24 cellular contexts compared by ENCODE assay signal in the genomic region with DNA sequence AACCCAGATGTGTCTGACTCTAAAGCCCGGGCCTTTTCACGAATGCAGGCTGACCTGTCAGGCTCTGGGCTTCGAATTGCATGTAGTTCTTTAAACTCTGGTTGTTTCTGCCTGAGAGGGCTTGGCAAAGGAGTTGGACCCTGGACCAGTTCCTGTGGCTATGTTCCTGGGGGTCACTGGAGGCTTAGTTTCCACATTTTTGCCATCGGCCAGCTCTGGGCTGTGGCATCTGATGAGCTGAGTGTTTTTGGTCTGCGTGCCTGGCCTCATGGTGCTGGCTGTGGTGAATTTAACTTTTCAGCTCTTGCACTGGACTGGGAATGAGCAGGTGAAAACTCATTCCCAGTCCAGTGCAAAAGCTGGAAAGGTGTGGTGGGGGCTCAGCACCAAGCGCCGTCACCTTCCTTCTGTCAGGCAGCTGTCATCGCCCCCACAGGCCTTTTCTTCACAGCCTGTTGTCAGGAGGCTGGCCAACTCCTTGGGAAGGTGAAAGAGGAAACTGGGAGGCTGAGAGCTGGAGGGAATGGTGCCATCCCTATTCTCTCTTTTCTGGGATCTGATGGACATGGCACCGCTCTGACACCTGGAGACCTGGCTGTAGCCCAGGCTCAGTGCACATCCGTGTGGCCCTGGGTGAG.
"Had no signal": no experiment of that assay in that cellular context is flagged by ENCODE, and none has a peak within 500 bp of the region (broad histone marks: within the 10 kb centered on the region; RNA-seq: fewer than 3 reads in every experiment).

No MANE protein-coding gene starts in this region.

- H3K27me3 ChIP-seq: left lung, ovary, right lobe of liver, stomach, testis, tibial artery had no signal

- H3K36me3 Mint-ChIP-seq: naive thymus-derived CD8-positive, alpha-beta T cell; type B pancreatic cell had no signal

- H3K4me1 Mint-ChIP-seq: naive thymus-derived CD8-positive, alpha-beta T cell had no signal

- H3K27ac Mint-ChIP-seq: naive thymus-derived CD8-positive, alpha-beta T cell; nephron progenitor cell; type B pancreatic cell had no signal

- H3K36me3 ChIP-seq: left lung, lower lobe of right lung, ovary, right lobe of liver, stomach, tibial artery had no signal

- DNase-seq: dorsolateral prefrontal cortex; effector CD4-positive, alpha-beta T cell; head of caudate nucleus; kidney; left lung; lower lobe of right lung; naive thymus-derived CD8-positive, alpha-beta T cell; nephron progenitor cell; occipital lobe; ovary; posterior cingulate gyrus; psoas muscle; right lobe of liver; stimulated activated CD4-positive, alpha-beta T cell treated with anti-CD3 and anti-CD28 coated beads, Interleukin-12 subunit alpha, Interleukin-12 subunit beta, amount 100 ng/mL, for 4 hours; stimulated activated CD4-positive, alpha-beta T cell treated with anti-CD3 and anti-CD28 coated beads, Interleukin-1b, Interleukin-23, amount 100 ng/mL, for 48 hours; stimulated activated CD4-positive, alpha-beta T cell treated with anti-CD3 and anti-CD28 coated beads, Interleukin-4, amount 100 ng/mL, for 1 hour; stimulated activated CD8-positive, alpha-beta memory T cell treated with anti-CD3 and anti-CD28 coated beads, Interleukin-4, amount 100 ng/mL, for 48 hours; stimulated activated naive CD4-positive, alpha-beta T cell treated with Interleukin-2 at 50 U/mL for 16 hours; stomach; substantia nigra; testis; tibial artery had no signal

- H3K9me3 Mint-ChIP-seq: naive thymus-derived CD8-positive, alpha-beta T cell; nephron progenitor cell; type B pancreatic cell had no signal

- H3K9me3 ChIP-seq: left lung, lower lobe of right lung, ovary, psoas muscle, right lobe of liver, stomach, testis, tibial artery had no signal

- H3K27ac ChIP-seq: dorsolateral prefrontal cortex, left lung, lower lobe of right lung, ovary, psoas muscle, right lobe of liver, stomach, testis had no signal

- ATAC-seq: left lung; lower lobe of right lung; naive thymus-derived CD8-positive, alpha-beta T cell; right lobe of liver had no signal

- H3K4me3 Mint-ChIP-seq: naive thymus-derived CD8-positive, alpha-beta T cell; nephron progenitor cell; type B pancreatic cell had no signal

- H3K4me1 ChIP-seq: left lung, lower lobe of right lung, right lobe of liver, stomach, testis had no signal

- H3K4me3 ChIP-seq: dorsolateral prefrontal cortex, left lung, lower lobe of right lung, ovary, psoas muscle, right lobe of liver, smooth muscle cell, stomach, testis, tibial artery had no signal
